ENCODE assay signal across 11 cellular contexts in the genomic region with DNA sequence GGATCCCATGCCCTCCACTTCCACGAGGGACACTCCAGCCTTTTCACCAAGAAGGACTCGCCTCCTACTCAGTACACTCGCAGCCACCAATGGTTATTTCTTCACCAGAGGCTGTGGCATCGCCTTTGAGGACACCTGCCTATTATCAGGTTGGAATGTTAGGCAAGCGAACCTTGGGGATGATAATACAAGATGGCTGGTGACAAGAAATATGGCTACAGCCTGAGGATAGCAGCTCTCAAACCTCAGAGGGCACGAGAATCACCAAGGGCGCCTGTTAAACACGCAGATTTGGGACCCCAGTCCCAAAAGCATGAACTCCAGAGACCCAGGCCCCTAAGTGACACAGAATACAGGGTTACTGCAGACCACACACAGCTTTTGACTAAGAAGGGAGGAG. TPM values are rescaled to one million over a fixed set of nuclear protein-coding genes. Genes with fewer than 3 reads are reported as not detected.
DNase-seq lines count a peak whose midpoint lies in the region; ATAC-seq and TF ChIP-seq lines count a peak whose summit lies in the region.
"Had no signal": no experiment of that assay in that cellular context is flagged by ENCODE, and none has a peak within 500 bp of the region (broad histone marks: within the 10 kb centered on the region; RNA-seq: fewer than 3 reads in every experiment).

No MANE protein-coding gene starts in this region.

- H3K9me3 ChIP-seq in CD4-positive, alpha-beta T cell (ENCODE audit: control insufficient read depth, low read length): no peaks in the 10 kb centered on the region
- H3K9me3 ChIP-seq in HUES48 (ENCODE audit: control insufficient read depth, insufficient read depth, low read length) (no peaks in the 10 kb centered on the region), MG63 (no peaks in the 10 kb centered on the region), spleen (no peaks in the 10 kb centered on the region)

- H3K4me3 ChIP-seq in HUES48 (ENCODE audit: low read depth, low read length) (peak overlapping the region; percentile 51), MG63 (no peak overlapping the region), spleen (no peak overlapping the region)

- H3K4me3 Mint-ChIP-seq in CD4-positive, alpha-beta T cell: peak overlapping the region; percentile 77
- H3K4me3 Mint-ChIP-seq in neural crest cell: peak overlapping the region; percentile 71

- H3K36me3 ChIP-seq in HUES48 (ENCODE audit: control insufficient read depth, insufficient read depth, low read length): no peaks in the 10 kb centered on the region
- no peaks in the 10 kb centered on the region for H3K36me3 ChIP-seq in MG63
- peaks cover 0 to 33% (median 2%) of the 10 kb centered on the region in 6 donors for H3K36me3 ChIP-seq in spleen

- H3K4me1 Mint-ChIP-seq in CD4-positive, alpha-beta T cell (ENCODE audit: low read depth): peaks cover 95% of the 10 kb centered on the region
- H3K4me1 Mint-ChIP-seq in neural crest cell: peaks cover 42% of the 10 kb centered on the region

- CTCF ChIA-PET in CD4-positive, alpha-beta T cell (lab: Charles Lee): no interaction called here

- H3K27ac ChIP-seq in CD4-positive, alpha-beta T cell (ENCODE audit: low read depth, low read length): peak overlapping the region; percentile 48
- peak overlapping the region; percentile 2 for H3K27ac ChIP-seq in HUES48 (ENCODE audit: low read depth, low read length)
- peak overlapping the region; percentile 99 for H3K27ac ChIP-seq in cingulate gyrus (ENCODE audit: low read depth, low read length)
- H3K27ac ChIP-seq in spleen: peak overlapping the region in 2 of 8 donors; percentile 63 to 73

- peaks cover 58% of the 10 kb centered on the region for H3K36me3 Mint-ChIP-seq in CD4-positive, alpha-beta T cell (ENCODE audit: low read depth)
- H3K36me3 Mint-ChIP-seq in neural crest cell (ENCODE audit: low read depth): no peaks in the 10 kb centered on the region

- 86 to 93% (median 91%) methylated on average over 8 of the region's 8 CpGs for WGBS in spleen, 5 donors

- no peaks in the 10 kb centered on the region for H3K27me3 ChIP-seq in CD4-positive, alpha-beta T cell (ENCODE audit: control insufficient read depth, insufficient read depth, low read length)
- no peaks in the 10 kb centered on the region for H3K27me3 ChIP-seq in HUES48 (ENCODE audit: control insufficient read depth, insufficient read depth, low read length)
- H3K27me3 ChIP-seq in MG63: no peaks in the 10 kb centered on the region
- no peaks in the 10 kb centered on the region for H3K27me3 ChIP-seq in spleen (replicated peaks in 1 of 7)

- H3K4me1 ChIP-seq in HUES48 (ENCODE audit: control insufficient read depth, insufficient read depth, low read length): peaks cover 39% of the 10 kb centered on the region
- peaks cover 67 to 100% (median 99%) of the 10 kb centered on the region in 6 donors for H3K4me1 ChIP-seq in spleen

- H3K9me3 Mint-ChIP-seq in CD4-positive, alpha-beta T cell: no peaks in the 10 kb centered on the region
- no peaks in the 10 kb centered on the region for H3K9me3 Mint-ChIP-seq in neural crest cell

- peak overlapping the region; percentile 79 for H3K27ac Mint-ChIP-seq in CD4-positive, alpha-beta T cell
- H3K27ac Mint-ChIP-seq in neural crest cell (ENCODE audit: unreplicated experiment): no peak overlapping the region

- TF ChIP-seq POLR2A in spleen (IDR thresholded peaks at IDR 0.05): no peak

- no peak for TF ChIP-seq CTCF in CD4-positive, alpha-beta T cell (IDR thresholded peaks at IDR 0.05)
- TF ChIP-seq CTCF in neural crest cell (conservative IDR thresholded peaks at IDR 0.05) (no peak), spleen (IDR thresholded peaks at IDR 0.05 in 8 of 11, conservative IDR thresholded peaks at IDR 0.05 in 3 of 11) (no peak)

- H3K27me3 Mint-ChIP-seq in CD4-positive, alpha-beta T cell: no peaks in the 10 kb centered on the region
- H3K27me3 Mint-ChIP-seq in neural crest cell (ENCODE audit: low read depth): no peaks in the 10 kb centered on the region

- POLR2A ChIA-PET in CD4-positive, alpha-beta T cell (lab: Charles Lee): no interaction called here

- intact Hi-C loops in CD4-positive, alpha-beta T cell (cut with DNase I, micrococcal nuclease): loop anchor here in 1 of 2 experiments (2.0 kb wide), 1 partner anchor 15 kb away; no protein-coding TSS in a partner anchor
- intact Hi-C loops in spleen (cut with DNase I; ENCODE audit: low total_unique reads): no loop called here

- no peak for ATAC-seq in CD4-positive, alpha-beta T cell (ENCODE audit: poor library complexity)
- ATAC-seq in HG03135 (IDR thresholded peaks at IDR 0.05; ENCODE audit: unreplicated experiment): no peak

- no peak overlapping the region for H3K9ac ChIP-seq in HUES48 (ENCODE audit: low read depth, low read length)

- no peak for DNase-seq in CD4-positive, alpha-beta T cell
- DNase-seq in neural crest cell (ENCODE audit: low read depth, low spot score): no peak
- DNase-seq in SHP77 treated with DMSO at 0.1 percent for 48 hours (lab: John Stamatoyannopoulos, UW): no peak
- no peak for DNase-seq in MG63
- DNase-seq in spleen: no peak
- DNase-seq: DMS53; NCI-H1105 treated with DMSO at 0.1 percent for 48 hours; stimulated activated CD4-positive, alpha-beta T cell treated with anti-CD3 and anti-CD28 coated beads, Interleukin-2, amount 100 ng/mL, for 48 hours had no signal

RNA-seq across cellular contexts. Expression of a gene that starts 58.1 kb away (rescaled TPM):
- 100 to 1,000 TPM; 521 to 525 TPM for total RNA-seq in CD4-positive, alpha-beta T cell
- 26.8 and 27.7 TPM in 2 replicates for total RNA-seq in neural crest cell
- 11.2 and 17.2 TPM in 2 replicates for total RNA-seq in MG63 (2014; rRNA removed; shearing (Covaris generic); ENCODE audit: low replicate concordance)
- total RNA-seq in spleen: 100 to 1,000 TPM; 119 to 169 (median 138) TPM
- polyA plus RNA-seq in spleen: 100 to 1,000 TPM in 1 of 3 donors, 10 to 100 TPM in 2; 66.9 to 102 (median 79.4) TPM
